9 cellular contexts compared by ENCODE assay signal in the genomic region with DNA sequence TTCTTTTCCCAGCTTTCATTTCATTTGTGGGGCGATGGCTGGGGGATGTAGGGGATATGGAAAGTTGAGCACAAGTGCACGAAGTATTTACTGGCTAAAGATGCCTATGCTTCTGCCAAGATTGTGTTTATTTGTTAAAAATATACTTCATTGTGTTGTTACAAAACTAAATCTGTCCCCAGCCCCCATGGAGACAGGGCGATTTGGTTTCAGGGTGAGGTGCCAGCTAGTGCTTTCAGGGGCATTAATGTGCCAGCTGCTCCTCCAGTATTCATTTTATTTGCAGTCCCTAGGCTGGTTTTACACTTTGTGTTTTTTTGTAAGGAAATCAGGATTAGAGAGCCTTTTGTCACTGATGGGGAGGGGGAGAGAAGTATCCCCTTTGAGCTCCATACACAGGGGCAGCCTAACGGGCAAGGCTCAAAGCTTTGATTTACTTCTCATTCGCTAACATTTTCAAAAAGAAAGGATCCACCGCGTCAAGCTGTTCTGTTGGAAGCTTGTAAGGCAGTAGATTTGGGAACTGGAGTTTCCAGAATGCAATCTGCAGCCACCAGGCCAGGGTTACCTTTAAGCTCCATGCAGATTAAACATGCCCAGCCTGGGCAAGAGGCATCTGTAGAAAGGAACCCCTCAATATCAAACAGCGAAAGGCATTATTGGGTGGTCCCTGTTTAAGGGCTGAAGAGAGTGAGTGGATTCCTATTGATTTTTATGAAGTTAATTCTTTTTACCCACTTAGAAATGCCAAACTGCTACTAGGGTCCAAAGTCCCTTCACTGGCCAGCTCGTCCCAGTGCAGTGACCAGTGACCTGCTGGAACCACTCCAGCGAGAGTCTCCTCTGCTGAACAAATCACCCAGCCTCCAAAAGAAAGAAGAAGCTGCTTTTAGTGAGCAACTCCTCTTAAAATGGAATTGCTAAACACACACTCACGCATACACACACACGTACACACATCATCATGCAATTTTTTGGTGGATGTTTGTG.
A peak's percentile ranks its signal among the peaks of the same experiment; 100 is the strongest.
DNase-seq lines count a peak whose midpoint lies in the region; ATAC-seq, FAIRE-seq and TF ChIP-seq lines count a peak whose summit lies in the region.
"Had no signal": no experiment of that assay in that cellular context is flagged by ENCODE, and none has a peak within 500 bp of the region (broad histone marks: within the 10 kb centered on the region; RNA-seq: fewer than 3 reads in every experiment).

No MANE protein-coding gene starts in this region.

- POLR2A ChIA-PET in GM12878 (lab: Charles Lee): interaction anchor here (0.5 to 9.0 kb wide), 28 partner anchors 9 to 373 kb away, joined by 3 to 170 read pairs (median 10); a partner anchor contains a TSS

- TF ChIP-seq EP300 in GM12878 (IDR thresholded peaks at IDR 0.05; ENCODE audit: borderline replicate concordance in 1 of 2, control insufficient read depth in 1 of 2, low read depth in 2 of 2, low read length in 2 of 2): no peak

- peak overlapping the region; percentile 92 for H3K9ac ChIP-seq in GM12878 (ENCODE audit: control insufficient read depth, insufficient read depth, low read length)

- H3K4me1 ChIP-seq in GM12878 (ENCODE audit: control insufficient read depth, insufficient read depth, low read length): peaks cover 61% of the 10 kb centered on the region
- H3K4me1 ChIP-seq in muscle layer of duodenum (ENCODE audit: control insufficient read depth in 1 of 2, insufficient read depth in 2 of 2, low read length in 2 of 2): peaks cover 24 to 25% of the 10 kb centered on the region in 2 donors
- H3K4me1 ChIP-seq in vagina: peaks cover 62% of the 10 kb centered on the region

- no peaks in the 10 kb centered on the region for H4K20me1 ChIP-seq in GM12878 (ENCODE audit: control insufficient read depth, insufficient read depth)

- no peak overlapping the region for H2AFZ ChIP-seq in GM12878 (ENCODE audit: control insufficient read depth, low read depth, low read length)

- H3K27me3 ChIP-seq in GM12878 (replicated peaks in 1 of 2; ENCODE audit: control insufficient read depth in 2 of 2, insufficient read depth in 2 of 2, low read length in 1 of 2) (no peaks in the 10 kb centered on the region), muscle layer of duodenum (ENCODE audit: low read depth, low read length) (no peaks in the 10 kb centered on the region), vagina (no peaks in the 10 kb centered on the region)

- intact Hi-C loops in Right ventricle myocardium superior (cut with DNase I): loop anchor here (2.0 kb wide), 1 partner anchor 65 kb away; no protein-coding TSS in a partner anchor
- intact Hi-C loops in cardiac septum (cut with DNase I): no loop called here
- intact Hi-C loops in GM12878 (cut with micrococcal nuclease; ENCODE audit: unreplicated experiment): loop anchor here (1.0 to 5.0 kb wide), 10 partner anchors 34 to 359 kb away; a partner anchor contains a TSS
- intact Hi-C loops in vagina (cut with DNase I): loop anchor here (10.0 kb wide), 1 partner anchor 51 kb away; no protein-coding TSS in a partner anchor

- H3K4me3 ChIP-seq in GM12878: peak overlapping the region; percentile 24
- H3K4me3 ChIP-seq in muscle layer of duodenum (ENCODE audit: low read depth in 1 of 2, low read length in 2 of 2): peak overlapping the region in 1 of 2 donors; percentile 25
- no peak overlapping the region for H3K4me3 ChIP-seq in vagina

- H3K79me2 ChIP-seq in GM12878 (ENCODE audit: control insufficient read depth, insufficient read depth, low read length): peaks cover 6% of the 10 kb centered on the region

- FAIRE-seq in GM12878 (lab: Jason Lieb, UNC): no peak
- FAIRE-seq: H54 had no signal

- ATAC-seq in Right ventricle myocardium superior (ENCODE audit: poor library complexity) (peak; percentile 24), GM12878 (no peak), esophagus mucosa (no peak), GM19023 (IDR thresholded peaks at IDR 0.05; ENCODE audit: unreplicated experiment) (no peak), GM18520 (IDR thresholded peaks at IDR 0.05; ENCODE audit: unreplicated experiment) (no peak)

- TF ChIP-seq RAD21 in GM12878 (IDR thresholded peaks at IDR 0.05; ENCODE audit: insufficient read depth, low read depth, low read length): no peak

- no peak for TF ChIP-seq CTCF in GM12878 (IDR thresholded peaks at IDR 0.05 in 2 of 3, conservative IDR thresholded peaks at IDR 0.05 in 1 of 3; ENCODE audit: control insufficient read depth in 2 of 3, extremely low read depth in 1 of 3, insufficient read depth in 1 of 3, low read depth in 3 of 3, low read length in 3 of 3)
- no peak for TF ChIP-seq CTCF in vagina (IDR thresholded peaks at IDR 0.05)

- SMC1A ChIA-PET in GM12878 (lab: Charles Lee; ENCODE audit: uncharacterized antibody, unreplicated experiment): interaction anchor here (0.7 to 24.0 kb wide), 37 partner anchors 8 to 1122 kb away, joined by 3 to 805 read pairs (median 21); a partner anchor contains a TSS

- H3K4me2 ChIP-seq in GM12878 (ENCODE audit: control insufficient read depth, insufficient read depth): peak overlapping the region; percentile 91

- H3K9me3 ChIP-seq in GM12878 (replicated peaks; ENCODE audit: control insufficient read depth, insufficient read depth, low read length) (no peaks in the 10 kb centered on the region; the same call in 2 of the 3 replicates), muscle layer of duodenum (ENCODE audit: control insufficient read depth in 1 of 2, low read length in 2 of 2) (no peaks in the 10 kb centered on the region), vagina (no peaks in the 10 kb centered on the region)

- H3K27ac ChIP-seq in GM12878 (ENCODE audit: control insufficient read depth, insufficient read depth) (peak overlapping the region; percentile 100), muscle layer of duodenum (ENCODE audit: low read length) (peak overlapping the region; percentile 70), vagina (peak overlapping the region; percentile 83)

- in situ Hi-C loops in GM12878 (cut with MboI): no loop called here

- TF ChIP-seq POLR2A in GM12878 (IDR thresholded peaks at IDR 0.05; ENCODE audit: low read depth, low read length): no peak
- TF ChIP-seq POLR2A in vagina (IDR thresholded peaks at IDR 0.05): no peak

- RAD21 ChIA-PET in GM12878 (lab: Charles Lee; ENCODE audit: unreplicated experiment): interaction anchor here (0.8 to 11.6 kb wide), 33 partner anchors 12 to 1122 kb away, joined by 3 to 356 read pairs (median 33); a partner anchor contains a TSS

- CTCF ChIA-PET in GM12878 (lab: Yijun Ruan, JAX): interaction anchor here (0.9 to 8.6 kb wide), 22 partner anchors 11 to 1122 kb away, joined by 3 to 179 read pairs (median 8); no protein-coding TSS in a partner anchor

- DNase-seq in Right ventricle myocardium superior (peak; percentile 56), cardiac septum (ENCODE audit: low spot score) (no peak), GM12878 (ENCODE audit: low read depth, low spot score) (no peak), vagina (ENCODE audit: extremely low spot score in 2 of 2) (no peak)

- H3K36me3 ChIP-seq in GM12878 (ENCODE audit: control insufficient read depth in 2 of 2, insufficient read depth in 2 of 2, low read length in 1 of 2) (no peaks in the 10 kb centered on the region), muscle layer of duodenum (ENCODE audit: control insufficient read depth in 1 of 2, insufficient read depth in 2 of 2, low read length in 2 of 2) (no peaks in the 10 kb centered on the region), vagina (no peaks in the 10 kb centered on the region)

- BruUV-seq in GM12878 (replicated peaks; lab: Mats Ljungman, UMichigan): no TSS peak

- 60% methylated on average over 12 of the region's 12 CpGs for WGBS in GM12878 (ENCODE audit: insufficient coverage, insufficient replicate concordance, low lambda C conversion rate, missing lambda C conversion rate)

TF ChIP-seq in GM12878, 131 proteins besides CTCF, POLR2A, EP300 and RAD21:
- TF ChIP-seq FOXK2 (IDR thresholded peaks at IDR 0.05) (no peak), GATAD2B (conservative IDR thresholded peaks at IDR 0.05; ENCODE audit: low read depth) (no peak)
- TF ChIP-seq, protein P1, sequence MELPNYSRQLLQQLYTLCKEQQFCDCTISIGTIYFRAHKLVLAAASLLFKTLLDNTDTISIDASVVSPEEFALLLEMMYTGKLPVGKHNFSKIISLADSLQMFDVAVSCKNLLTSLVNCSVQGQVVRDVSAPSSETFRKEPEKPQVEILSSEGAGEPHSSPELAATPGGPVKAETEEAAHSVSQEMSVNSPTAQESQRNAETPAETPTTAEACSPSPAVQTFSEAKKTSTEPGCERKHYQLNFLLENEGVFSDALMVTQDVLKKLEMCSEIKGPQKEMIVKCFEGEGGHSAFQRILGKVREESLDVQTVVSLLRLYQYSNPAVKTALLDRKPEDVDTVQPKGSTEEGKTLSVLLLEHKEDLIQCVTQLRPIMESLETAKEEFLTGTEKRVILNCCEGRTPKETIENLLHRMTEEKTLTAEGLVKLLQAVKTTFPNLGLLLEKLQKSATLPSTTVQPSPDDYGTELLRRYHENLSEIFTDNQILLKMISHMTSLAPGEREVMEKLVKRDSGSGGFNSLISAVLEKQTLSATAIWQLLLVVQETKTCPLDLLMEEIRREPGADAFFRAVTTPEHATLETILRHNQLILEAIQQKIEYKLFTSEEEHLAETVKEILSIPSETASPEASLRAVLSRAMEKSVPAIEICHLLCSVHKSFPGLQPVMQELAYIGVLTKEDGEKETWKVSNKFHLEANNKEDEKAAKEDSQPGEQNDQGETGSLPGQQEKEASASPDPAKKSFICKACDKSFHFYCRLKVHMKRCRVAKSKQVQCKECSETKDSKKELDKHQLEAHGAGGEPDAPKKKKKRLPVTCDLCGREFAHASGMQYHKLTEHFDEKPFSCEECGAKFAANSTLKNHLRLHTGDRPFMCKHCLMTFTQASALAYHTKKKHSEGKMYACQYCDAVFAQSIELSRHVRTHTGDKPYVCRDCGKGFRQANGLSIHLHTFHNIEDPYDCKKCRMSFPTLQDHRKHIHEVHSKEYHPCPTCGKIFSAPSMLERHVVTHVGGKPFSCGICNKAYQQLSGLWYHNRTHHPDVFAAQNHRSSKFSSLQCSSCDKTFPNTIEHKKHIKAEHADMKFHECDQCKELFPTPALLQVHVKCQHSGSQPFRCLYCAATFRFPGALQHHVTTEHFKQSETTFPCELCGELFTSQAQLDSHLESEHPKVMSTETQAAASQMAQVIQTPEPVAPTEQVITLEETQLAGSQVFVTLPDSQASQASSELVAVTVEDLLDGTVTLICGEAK (IDR thresholded peaks at IDR 0.05; ENCODE audit: borderline replicate concordance): no peak
- TF ChIP-seq, protein P2, sequence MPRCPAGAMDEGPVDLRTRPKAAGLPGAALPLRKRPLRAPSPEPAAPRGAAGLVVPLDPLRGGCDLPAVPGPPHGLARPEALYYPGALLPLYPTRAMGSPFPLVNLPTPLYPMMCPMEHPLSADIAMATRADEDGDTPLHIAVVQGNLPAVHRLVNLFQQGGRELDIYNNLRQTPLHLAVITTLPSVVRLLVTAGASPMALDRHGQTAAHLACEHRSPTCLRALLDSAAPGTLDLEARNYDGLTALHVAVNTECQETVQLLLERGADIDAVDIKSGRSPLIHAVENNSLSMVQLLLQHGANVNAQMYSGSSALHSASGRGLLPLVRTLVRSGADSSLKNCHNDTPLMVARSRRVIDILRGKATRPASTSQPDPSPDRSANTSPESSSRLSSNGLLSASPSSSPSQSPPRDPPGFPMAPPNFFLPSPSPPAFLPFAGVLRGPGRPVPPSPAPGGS (IDR thresholded peaks at IDR 0.05; ENCODE audit: borderline replicate concordance, insufficient read depth, low read depth, low read length, poor library complexity, severe bottlenecking): peak; percentile 28
